Comparison of ENCODE assay signal across 1 cellular context in genomic region chr10:27685686-27686085, GRCh38.
TF ChIP-seq lines count a peak whose summit lies in the region.

No MANE protein-coding gene starts in this region.

TF ChIP-seq in HepG2, 621 proteins besides CTCF, POLR2A, EP300 and RAD21 (continued from another document):
- TF ChIP-seq FUBP1 (CRISPR knock-in tag; IDR thresholded peaks at IDR 0.05; ENCODE audit: borderline replicate concordance) (no peak), ZNF354B (CRISPR knock-in tag; IDR thresholded peaks at IDR 0.05) (no peak), MXD1 (CRISPR knock-in tag; IDR thresholded peaks at IDR 0.05) (no peak), ZNF230 (CRISPR knock-in tag; IDR thresholded peaks at IDR 0.05) (no peak), CENPT (CRISPR knock-in tag; IDR thresholded peaks at IDR 0.05; ENCODE audit: low read depth) (no peak), ZNF124 (CRISPR knock-in tag; IDR thresholded peaks at IDR 0.05) (no peak), ZNF30 (CRISPR knock-in tag; IDR thresholded peaks at IDR 0.05) (no peak), KLF6 (CRISPR knock-in tag; IDR thresholded peaks at IDR 0.05) (no peak), ZBTB37 (CRISPR knock-in tag; IDR thresholded peaks at IDR 0.05) (no peak), NFATC3 (CRISPR knock-in tag; IDR thresholded peaks at IDR 0.05) (no peak), ZSCAN30 (CRISPR knock-in tag; IDR thresholded peaks at IDR 0.05) (no peak), ZSCAN31 (CRISPR knock-in tag; IDR thresholded peaks at IDR 0.05; ENCODE audit: low read depth) (no peak), ZNF256 (CRISPR knock-in tag; conservative IDR thresholded peaks at IDR 0.05) (no peak), ZNF549 (CRISPR knock-in tag; IDR thresholded peaks at IDR 0.05) (no peak), ZXDC (CRISPR knock-in tag; IDR thresholded peaks at IDR 0.05) (no peak)
TF ChIP-seq in HepG2: peak in this region for 0.
